ENCODE assay signal across 8 cellular contexts in genomic region chr3:71423151-71423906, GRCh38.
A peak's percentile ranks its signal among the peaks of the same experiment; 100 is the strongest.
DNase-seq lines count a peak whose midpoint lies in the region; ATAC-seq and TF ChIP-seq lines count a peak whose summit lies in the region.
"Had no signal": no experiment of that assay in that cellular context is flagged by ENCODE, and none has a peak within 500 bp of the region (broad histone marks: within the 10 kb centered on the region; RNA-seq: fewer than 3 reads in every experiment).

No MANE protein-coding gene starts in this region.

- H3K9me3 ChIP-seq in HAP-1, result no peaks in the 10 kb centered on the region
- no peaks in the 10 kb centered on the region for H3K9me3 ChIP-seq in neutrophil

- H3K27me3 ChIP-seq in HAP-1 (ENCODE audit: low read depth) (no peaks in the 10 kb centered on the region), neutrophil (no peaks in the 10 kb centered on the region)

- H3K4me3 ChIP-seq in HAP-1 (no peak overlapping the region), neutrophil (ENCODE audit: low read depth in 1 of 2, low read length in 1 of 2) (no peak overlapping the region)

- H3K4me1 ChIP-seq in HAP-1 (no peaks in the 10 kb centered on the region), neutrophil (ENCODE audit: control insufficient read depth in 1 of 2, insufficient read depth in 1 of 2, low read depth in 1 of 2, low read length in 1 of 2) (peaks cover 21 to 48% of the 10 kb centered on the region in 2 experiments)

- peak overlapping the region; percentile 32 for H3K27ac ChIP-seq in neutrophil

- no peaks in the 10 kb centered on the region for H3K36me3 ChIP-seq in HAP-1 (replicated peaks)
- no peaks in the 10 kb centered on the region for H3K36me3 ChIP-seq in neutrophil

- in situ Hi-C loops in HAP-1 (cut with MboI; ENCODE audit: low sequenced_read_pairs), result no loop called here

- no peak for TF ChIP-seq CTCF in neutrophil (IDR thresholded peaks at IDR 0.05)

- DNase-seq in HAP-1 (ENCODE audit: low spot score in 2 of 2), result peak; percentile 29 to 59
- DNase-seq in NCI-H510A (lab: John Stamatoyannopoulos, UW), result peak; percentile 59
- DNase-seq in dermis blood vessel endothelial cell, result peak; percentile 86
- no peak for DNase-seq in OCI-M1 (lab: John Stamatoyannopoulos, UW)
- DNase-seq: stimulated activated CD4-positive, alpha-beta T cell treated with anti-CD3 and anti-CD28 coated beads, Interleukin-15, amount 100 ng/mL, for 24 hours had no signal

- ATAC-seq in HG03159 (IDR thresholded peaks at IDR 0.05; ENCODE audit: unreplicated experiment), result no peak
- ATAC-seq in GM18498 (IDR thresholded peaks at IDR 0.05; ENCODE audit: unreplicated experiment), result no peak
